Comparison of ENCODE assay signal across 8 cellular contexts in genomic region chr2:176638167-176639015, GRCh38.
DNase-seq lines count a peak whose midpoint lies in the region; ATAC-seq and TF ChIP-seq lines count a peak whose summit lies in the region.

No MANE protein-coding gene starts in this region.

- H3K27ac Mint-ChIP-seq in naive thymus-derived CD8-positive, alpha-beta T cell = no peak overlapping the region

- H3K4me2 ChIP-seq in OCI-LY3 (ENCODE audit: low read length) (no peak overlapping the region), fibroblast of lung (ENCODE audit: extremely low read depth, insufficient read depth, low read length) (peak overlapping the region; percentile 59)

- POLR2A ChIA-PET in naive thymus-derived CD8-positive, alpha-beta T cell (lab: Charles Lee) = interaction anchor here (0.7 to 0.8 kb wide), 2 partner anchors 179 to 506 kb away, joined by 5 to 6 read pairs; no protein-coding TSS in a partner anchor

- H3K9ac ChIP-seq in OCI-LY3 (ENCODE audit: low read length) (no peak overlapping the region), fibroblast of lung (ENCODE audit: insufficient read depth, low read length) (no peak overlapping the region)

- H4K20me1 ChIP-seq in OCI-LY3 (ENCODE audit: insufficient read depth, low read length) (0 out of 2 replicates have a peak, but pooled peaks cover 3% of the 10 kb centered on the region), fibroblast of lung (ENCODE audit: control insufficient read depth, extremely low read depth, insufficient read depth, low read length) (no peaks in the 10 kb centered on the region)

- ATAC-seq in naive thymus-derived CD8-positive, alpha-beta T cell = peak; percentile 91 to 92

- H3K27ac ChIP-seq in OCI-LY3 (ENCODE audit: low read length) (no peak overlapping the region), fibroblast of lung (ENCODE audit: insufficient read depth, low read length) (no peak overlapping the region)

- H3K27me3 Mint-ChIP-seq in naive thymus-derived CD8-positive, alpha-beta T cell = peaks cover 35 to 66% (median 52%) of the 10 kb centered on the region in 5 donors

- H3K9me3 ChIP-seq in OCI-LY3 (ENCODE audit: insufficient read depth, low read length) (no peaks in the 10 kb centered on the region), fibroblast of lung (ENCODE audit: control insufficient read depth, insufficient read depth, low read depth, low read length) (no peaks in the 10 kb centered on the region)

- H3K4me1 ChIP-seq in OCI-LY3 (ENCODE audit: low read length) (peaks cover 15% of the 10 kb centered on the region), fibroblast of lung (ENCODE audit: control insufficient read depth, extremely low read depth, insufficient read depth, low read length) (no peaks in the 10 kb centered on the region)

- H2AFZ ChIP-seq in OCI-LY3 (ENCODE audit: low read depth, low read length) = no peak overlapping the region
- H2AFZ ChIP-seq in fibroblast of lung (ENCODE audit: low read length) = no peak overlapping the region

- H3K36me3 Mint-ChIP-seq in naive thymus-derived CD8-positive, alpha-beta T cell = no peaks in the 10 kb centered on the region

- H3K4me3 ChIP-seq in OCI-LY3 (ENCODE audit: low read length) (no peak overlapping the region), fibroblast of lung (replicated peaks in 1 of 4; ENCODE audit: control extremely low read depth in 1 of 4, insufficient read depth in 1 of 4, low read depth in 3 of 4, low read length in 4 of 4) (peak overlapping the region; percentile 48 to 66 (median 57))

- DNase-seq in COLO668 (lab: John Stamatoyannopoulos, UW; ENCODE audit: unreplicated experiment) (peak; percentile 83), GM20000 (ENCODE audit: low spot score) (peak; percentile 90), HT1080 (ENCODE audit: low read depth) (peak; percentile 75), activated T-helper 1 cell treated with Interleukin-2 at 50 U/mL for 16 hours (ENCODE audit: low read depth) (peak; percentile 8), fibroblast of lung (ENCODE audit: low read depth in 2 of 2) (peak; percentile 45 to 50), stromal cell of bone marrow (ENCODE audit: low read depth) (peak; percentile 45)
- peak; percentile 35 to 73 (median 57) for DNase-seq in naive thymus-derived CD8-positive, alpha-beta T cell

- H3K36me3 ChIP-seq in OCI-LY3 (replicated peaks; ENCODE audit: low read depth, low read length) (no peaks in the 10 kb centered on the region), fibroblast of lung (ENCODE audit: control insufficient read depth, insufficient read depth, low read length) (no peaks in the 10 kb centered on the region)

- peak; percentile 63 for TF ChIP-seq CTCF in GM20000 (IDR thresholded peaks at IDR 0.05; ENCODE audit: extremely low read depth, missing control alignments)
- peak; percentile 22; the same call in 1 of the 2 replicates for TF ChIP-seq CTCF in OCI-LY3 (IDR thresholded peaks at IDR 0.05; ENCODE audit: low read depth, low read length)
- TF ChIP-seq CTCF in fibroblast of lung (conservative IDR thresholded peaks at IDR 0.05 in 1 of 2, IDR thresholded peaks at IDR 0.05 in 1 of 2; ENCODE audit: low read depth in 1 of 2, low read length in 2 of 2) = peak; percentile 56 to 62

- H3K4me1 Mint-ChIP-seq in naive thymus-derived CD8-positive, alpha-beta T cell = peaks cover 2 to 8% (median 6%) of the 10 kb centered on the region in 4 donors

- H3K9me3 Mint-ChIP-seq in naive thymus-derived CD8-positive, alpha-beta T cell = no peaks in the 10 kb centered on the region

- H3K4me3 Mint-ChIP-seq in naive thymus-derived CD8-positive, alpha-beta T cell = peak overlapping the region; percentile 61 to 86 (median 71)

- no peaks in the 10 kb centered on the region for H3K79me2 ChIP-seq in OCI-LY3 (ENCODE audit: low read length)
- H3K79me2 ChIP-seq in fibroblast of lung (ENCODE audit: control insufficient read depth, insufficient read depth, low read length) = no peaks in the 10 kb centered on the region

- H3K27me3 ChIP-seq in OCI-LY3 (ENCODE audit: low read depth, low read length) (peaks cover 36% of the 10 kb centered on the region), fibroblast of lung (ENCODE audit: control insufficient read depth, insufficient read depth, low read length) (peaks cover 2% of the 10 kb centered on the region)

Comparison
In these comparisons a context has a peak if more than half of its experiments do, and no peak if none do; other contexts are left out.
1. DNase-seq: peak in every context shown above with its lines; median percentile 90 in GM20000; 83 in COLO668; 75 in HT1080; 57 in naive thymus-derived CD8-positive, alpha-beta T cell; 48 in fibroblast of lung; 45 in stromal cell of bone marrow; 8 in activated T-helper 1 cell treated with Interleukin-2 at 50 U/mL for 16 hours.